22 cellular contexts compared by ENCODE assay signal in the genomic region with DNA sequence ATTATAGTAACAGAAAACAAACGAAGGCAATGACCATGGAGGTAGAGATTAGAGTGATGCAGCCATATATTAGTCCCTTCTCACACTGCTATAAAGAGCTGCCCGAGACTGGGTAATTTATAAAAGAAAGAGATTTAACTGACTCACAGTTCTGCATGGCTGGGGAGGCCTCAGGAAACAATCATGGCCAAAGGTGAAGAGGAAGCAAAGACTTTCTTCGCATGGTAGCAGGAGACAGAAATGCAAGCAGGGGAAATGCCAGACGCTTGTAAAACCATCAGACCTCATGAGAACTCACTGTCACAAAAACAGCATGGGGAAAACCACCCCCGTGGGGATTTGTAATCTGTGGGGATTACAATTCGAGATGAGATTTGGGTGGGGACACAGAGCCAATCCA. TPM values are rescaled to one million over a fixed set of nuclear protein-coding genes. Genes with fewer than 3 reads are reported as not detected.
"Had no signal": no experiment of that assay in that cellular context is flagged by ENCODE, and none has a peak within 500 bp of the region (broad histone marks: within the 10 kb centered on the region; RNA-seq: fewer than 3 reads in every experiment).

No MANE protein-coding gene starts in this region.

RNA-seq across cellular contexts. Expression of gene SSX1, which starts 2.2 kb away (rescaled TPM):
- total RNA-seq: activated CD4-positive, alpha-beta memory T cell treated with anti-CD3 and anti-CD28 coated beads for 36 hours; activated CD4-positive, alpha-beta T cell treated with anti-CD3 and anti-CD28 coated beads, Interleukin-2, amount 10 ng/mL, durations not matched to agents 24 days and 14 days; activated CD8-positive, alpha-beta memory T cell treated with anti-CD3 and anti-CD28 coated beads for 36 hours; activated CD8-positive, alpha-beta T cell treated with anti-CD3 and anti-CD28 coated beads for 36 hours; activated naive CD4-positive, alpha-beta T cell treated with anti-CD3 and anti-CD28 coated beads for 36 hours; activated naive CD4-positive, alpha-beta T cell treated with anti-CD3 and anti-CD28 coated beads, Interleukin-2, amount 50 U/mL, for 72 hours; activated naive CD8-positive, alpha-beta T cell treated with anti-CD3 and anti-CD28 coated beads for 36 hours; activated T-cell treated with anti-CD3 and anti-CD28 coated beads, Interleukin-2, amount 50 U/mL, for 72 hours; activated T-helper 1 cell treated with anti-CD3 and anti-CD28 coated beads, Interleukin-12 subunit alpha, Interleukin-12 subunit beta, Interleukin-2, Interleukin-4 antibody, amounts not matched to agents 30 ng/mL and 10 ng/mL and 1 ng/mL, durations not matched to agents 14 hours and 24 hours and 36 hours; activated T-helper 17 cell treated with anti-CD3 and anti-CD28 coated beads, Interleukin-2, amount 50 U/mL, for 72 hours; aorta; astrocyte; body of pancreas; breast epithelium; cardiac septum; T-helper 1 cell treated with Interleukin-12 subunit alpha and Interleukin-12 subunit beta and Interleukin-4 antibody, amounts not matched to agents 30 ng/mL and 1 ng/mL, for 36 hours; T-helper 17 cell; T-helper 2 cell treated with Interferon-gamma antibody and Interleukin-4, amounts not matched to agents 100 ng/mL and 5 ng/mL, for 36 hours; WTC11 had no signal
- polyA plus RNA-seq: adrenal gland, aorta had no signal

RNA-seq across cellular contexts. Expression of gene SSX5, which starts 56.4 kb away (rescaled TPM):
- total RNA-seq: activated CD4-positive, alpha-beta memory T cell treated with anti-CD3 and anti-CD28 coated beads for 36 hours; activated CD4-positive, alpha-beta T cell treated with anti-CD3 and anti-CD28 coated beads, Interleukin-2, amount 10 ng/mL, durations not matched to agents 24 days and 14 days; activated CD8-positive, alpha-beta memory T cell treated with anti-CD3 and anti-CD28 coated beads for 36 hours; activated CD8-positive, alpha-beta T cell treated with anti-CD3 and anti-CD28 coated beads for 36 hours; activated naive CD4-positive, alpha-beta T cell treated with anti-CD3 and anti-CD28 coated beads for 36 hours; activated naive CD4-positive, alpha-beta T cell treated with anti-CD3 and anti-CD28 coated beads, Interleukin-2, amount 50 U/mL, for 72 hours; activated naive CD8-positive, alpha-beta T cell treated with anti-CD3 and anti-CD28 coated beads for 36 hours; activated T-cell treated with anti-CD3 and anti-CD28 coated beads, Interleukin-2, amount 50 U/mL, for 4 hours; activated T-cell treated with anti-CD3 and anti-CD28 coated beads, Interleukin-2, amount 50 U/mL, for 72 hours; activated T-helper 1 cell treated with anti-CD3 and anti-CD28 coated beads, Interleukin-12 subunit alpha, Interleukin-12 subunit beta, Interleukin-2, Interleukin-4 antibody, amounts not matched to agents 30 ng/mL and 10 ng/mL and 1 ng/mL, durations not matched to agents 14 hours and 24 hours and 36 hours; activated T-helper 17 cell treated with anti-CD3 and anti-CD28 coated beads, Interleukin-2, amount 50 U/mL, for 72 hours; adrenal gland; aorta; astrocyte; body of pancreas; breast epithelium; cardiac septum; T-cell; T-helper 1 cell treated with Interleukin-12 subunit alpha and Interleukin-12 subunit beta and Interleukin-4 antibody, amounts not matched to agents 30 ng/mL and 1 ng/mL, for 36 hours; T-helper 17 cell; T-helper 2 cell treated with Interferon-gamma antibody and Interleukin-4, amounts not matched to agents 100 ng/mL and 5 ng/mL, for 36 hours; WTC11 had no signal
- polyA plus RNA-seq: adrenal gland, aorta had no signal
